Comparison of ENCODE assay signal across 8 cellular contexts in the genomic region with DNA sequence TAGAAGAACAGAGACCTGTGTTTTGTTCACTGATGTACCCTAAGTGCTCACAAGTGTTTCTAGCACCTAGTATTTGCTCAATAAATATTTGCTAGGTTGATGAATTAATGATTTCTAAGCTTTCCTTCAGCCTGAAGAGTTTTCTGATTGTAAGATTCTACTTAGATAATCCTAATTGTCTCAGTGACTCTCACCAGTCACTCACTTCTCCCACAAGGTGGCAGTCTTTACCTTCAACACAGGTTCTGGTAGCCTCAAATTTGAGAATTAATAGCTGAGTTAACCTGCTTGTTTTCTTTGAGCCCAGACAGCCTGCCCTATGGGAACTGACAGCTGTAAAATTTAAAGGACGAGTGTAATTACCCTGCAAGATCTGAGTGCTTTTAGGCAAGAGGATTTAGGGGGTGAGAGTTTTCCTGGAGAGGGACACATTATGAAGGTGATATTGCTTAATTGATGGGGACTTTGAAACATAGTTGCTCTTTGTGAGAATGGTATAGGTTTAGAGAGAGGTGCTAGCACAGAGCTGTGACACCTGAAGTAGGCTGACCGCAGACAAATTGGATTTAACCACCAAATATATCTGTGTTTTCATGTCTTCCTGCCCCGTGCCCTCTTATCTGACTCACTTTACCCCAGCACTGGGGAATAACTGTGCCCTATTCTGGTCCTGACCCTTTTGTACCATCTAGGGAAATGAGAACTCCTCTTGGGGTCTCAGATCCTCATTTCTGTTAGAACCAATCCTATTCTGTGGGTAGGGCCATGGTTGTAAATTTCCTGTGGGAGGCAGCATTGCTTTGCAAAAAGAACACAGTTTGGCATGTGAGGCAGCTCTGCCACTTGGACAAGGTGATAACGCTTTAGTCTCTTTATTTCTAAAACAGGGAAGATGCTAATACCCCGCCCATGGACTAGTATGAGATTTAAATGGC. TPM values are rescaled to one million over a fixed set of nuclear protein-coding genes. Genes with fewer than 3 reads are reported as not detected.
DNase-seq lines count a peak whose midpoint lies in the region; ATAC-seq lines count a peak whose summit lies in the region.

No MANE protein-coding gene starts in this region.

- H3K4me3 Mint-ChIP-seq in CD4-positive, CD25-positive, alpha-beta regulatory T cell = peak overlapping the region in 1 of 4 donors; percentile 22

- peak in 2 of 3 donors; percentile 52 to 65 for DNase-seq in CD4-positive, CD25-positive, alpha-beta regulatory T cell
- DNase-seq in NCI-H460 (ENCODE audit: extremely low read depth, low read depth) = peak; percentile 67
- DNase-seq in activated CD4-positive, alpha-beta T cell treated with anti-CD3 and anti-CD28 coated beads, Interleukin-2, amount 50 U/mL, for 1 hour = peak; percentile 21
- peak; percentile 53 for DNase-seq in fibroblast of the conjunctiva (ENCODE audit: low read depth)
- DNase-seq in non-pigmented ciliary epithelial cell (ENCODE audit: low read depth) = peak; percentile 31

- no peaks in the 10 kb centered on the region for H3K9me3 Mint-ChIP-seq in CD4-positive, CD25-positive, alpha-beta regulatory T cell

- H3K27me3 ChIP-seq in CD4-positive, CD25-positive, alpha-beta regulatory T cell (ENCODE audit: control insufficient read depth, insufficient read depth, low read length) = peaks cover 1% of the 10 kb centered on the region

- ATAC-seq in CD4-positive, CD25-positive, alpha-beta regulatory T cell (ENCODE audit: low read depth in 2 of 2) = peak; percentile 50 to 51
- peak; percentile 50 for ATAC-seq in GM18517 (IDR thresholded peaks at IDR 0.05; ENCODE audit: unreplicated experiment)
- peak; percentile 35 for ATAC-seq in HG03103 (IDR thresholded peaks at IDR 0.05; ENCODE audit: low read depth, unreplicated experiment)
- no peak for ATAC-seq in HG03108 (IDR thresholded peaks at IDR 0.05; ENCODE audit: unreplicated experiment)

- H3K27ac Mint-ChIP-seq in CD4-positive, CD25-positive, alpha-beta regulatory T cell = no peak overlapping the region

- H3K4me1 Mint-ChIP-seq in CD4-positive, CD25-positive, alpha-beta regulatory T cell = peaks cover 0 to 30% (median 10%) of the 10 kb centered on the region in 4 donors

- H3K9me3 ChIP-seq in CD4-positive, CD25-positive, alpha-beta regulatory T cell (ENCODE audit: control insufficient read depth in 2 of 2, low read length in 2 of 2) = no peaks in the 10 kb centered on the region

- no peak overlapping the region for H3K27ac ChIP-seq in CD4-positive, CD25-positive, alpha-beta regulatory T cell (ENCODE audit: insufficient read depth, low read length, poor library complexity, severe bottlenecking)

- peaks cover 19% of the 10 kb centered on the region for H3K27me3 Mint-ChIP-seq in CD4-positive, CD25-positive, alpha-beta regulatory T cell

- H3K36me3 ChIP-seq in CD4-positive, CD25-positive, alpha-beta regulatory T cell (ENCODE audit: control insufficient read depth, insufficient read depth, low read length) = no peaks in the 10 kb centered on the region

- no peaks in the 10 kb centered on the region for H3K36me3 Mint-ChIP-seq in CD4-positive, CD25-positive, alpha-beta regulatory T cell

- no peaks in the 10 kb centered on the region for H3K4me1 ChIP-seq in CD4-positive, CD25-positive, alpha-beta regulatory T cell (ENCODE audit: control insufficient read depth, insufficient read depth, low read length, poor library complexity, severe bottlenecking)

- no peak overlapping the region for H3K4me3 ChIP-seq in CD4-positive, CD25-positive, alpha-beta regulatory T cell (ENCODE audit: low read depth, low read length)

RNA-seq across cellular contexts. Expression of gene CD38, which starts 27.7 kb away (rescaled TPM):
- total RNA-seq in CD4-positive, CD25-positive, alpha-beta regulatory T cell = 6.4 TPM
- polyA plus RNA-seq in CD4-positive, CD25-positive, alpha-beta regulatory T cell = 10 to 100 TPM in 2 of 4 donors, 1 to 10 TPM in 2; 4.8 to 14.5 (median 9.3) TPM
- total RNA-seq in NCI-H460 (2014; rRNA removed; shearing (Covaris generic)) = 0.02 TPM in 1 of 2 replicates, not detected in the other
- not detected in 2 replicates for polyA plus RNA-seq in NCI-H460 (2014; cell fraction: nucleus; rRNA removed)
